ENCODE assay signal across 25 cellular contexts in the genomic region with DNA sequence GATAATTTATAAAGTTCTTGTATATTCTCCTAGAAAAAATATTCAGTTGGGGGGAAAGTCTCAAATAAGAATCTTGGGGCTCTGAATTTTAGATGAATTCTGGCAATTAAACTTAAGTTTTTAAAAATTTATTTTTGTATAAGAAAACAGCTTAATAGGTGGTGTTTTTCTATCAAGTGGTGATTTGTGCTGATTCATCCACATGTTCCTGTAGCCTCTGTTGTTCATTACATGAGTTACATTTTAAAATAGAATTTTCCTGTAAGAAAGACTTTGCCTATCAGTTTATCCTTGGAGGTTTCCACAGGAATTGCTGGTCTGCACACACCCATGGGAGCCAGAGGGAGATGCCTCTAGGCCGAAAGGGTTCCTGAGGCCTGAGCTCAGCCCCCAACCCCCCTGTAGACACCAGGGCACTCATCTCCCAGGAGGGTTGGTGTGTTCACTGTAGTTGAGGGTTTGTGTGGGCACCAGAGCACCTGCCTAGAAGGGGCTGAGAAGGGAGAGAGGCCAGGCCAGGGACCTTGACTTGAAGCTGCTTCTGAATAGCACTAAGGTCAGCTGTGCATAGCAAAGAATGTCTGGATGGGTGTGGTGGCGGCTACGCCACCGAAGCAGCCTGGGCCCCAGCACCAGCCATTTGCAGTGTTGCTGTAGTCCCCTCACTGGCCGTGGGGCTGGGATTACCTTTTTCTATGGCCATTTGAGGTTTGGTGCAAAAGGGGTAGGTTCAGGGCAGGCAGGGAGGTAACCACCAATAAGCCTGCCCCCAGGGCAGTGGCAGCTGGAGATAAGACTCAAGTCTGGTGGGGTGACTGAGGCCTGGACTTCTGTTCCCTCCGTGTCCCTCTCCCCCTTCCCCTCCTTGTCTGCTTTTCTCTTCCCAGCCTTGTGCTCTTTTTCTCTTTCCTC. TPM values are rescaled to one million over a fixed set of nuclear protein-coding genes. Genes with fewer than 3 reads are reported as not detected.
DNase-seq lines count a peak whose midpoint lies in the region; ATAC-seq and TF ChIP-seq lines count a peak whose summit lies in the region.
"Had no signal": no experiment of that assay in that cellular context is flagged by ENCODE, and none has a peak within 500 bp of the region (broad histone marks: within the 10 kb centered on the region; RNA-seq: fewer than 3 reads in every experiment).

No MANE protein-coding gene starts in this region.

- H3K23ac ChIP-seq in IMR-90 (ENCODE audit: low read depth, low read length) = no peak overlapping the region

- H3K4me2 ChIP-seq in IMR-90 (ENCODE audit: low read depth, low read length) (no peak overlapping the region), smooth muscle cell (no peak overlapping the region)

- H2AFZ ChIP-seq in IMR-90 (replicated peaks; ENCODE audit: low read length, poor library complexity) (no peak overlapping the region), smooth muscle cell (ENCODE audit: low read depth) (no peak overlapping the region)

- no peak overlapping the region for H2AK5ac ChIP-seq in IMR-90 (ENCODE audit: low read depth, low read length)

- no peaks in the 10 kb centered on the region for H3K9me3 Mint-ChIP-seq in activated CD8-positive, alpha-beta T cell treated with anti-CD3 and anti-CD28 coated beads, Interleukin-2, amount 10 ng/mL, durations not matched to agents 7 days and 5 days (ENCODE audit: insufficient read depth)
- H3K9me3 Mint-ChIP-seq: activated CD4-positive, alpha-beta memory T cell treated with anti-CD3 and anti-CD28 coated beads for 36 hours; memory B cell had no signal

- H2AK9ac ChIP-seq in IMR-90 (replicated peaks; ENCODE audit: low read depth, low read length, poor library complexity) = no peak overlapping the region

- H3F3A ChIP-seq in smooth muscle cell (ENCODE audit: low read depth) = no peaks in the 10 kb centered on the region

- no peak overlapping the region for H3K27ac ChIP-seq in IMR-90 (ENCODE audit: insufficient read depth, low read length)
- peak overlapping the region; percentile 2 for H3K27ac ChIP-seq in smooth muscle cell (ENCODE audit: low read depth)
- H3K27ac ChIP-seq: esophagus muscularis mucosa, right lobe of liver, RWPE1 had no signal

- H4K20me1 ChIP-seq in IMR-90 (ENCODE audit: insufficient read depth, low read length) = no peaks in the 10 kb centered on the region; the same call in 1 of the 2 replicates
- no peaks in the 10 kb centered on the region for H4K20me1 ChIP-seq in smooth muscle cell (ENCODE audit: low read depth)

- CTCF ChIA-PET in IMR-90 (lab: Yijun Ruan, JAX) = no interaction called here
- CTCF ChIA-PET in activated CD8-positive, alpha-beta T cell treated with anti-CD3 and anti-CD28 coated beads, Interleukin-2, amount 10 ng/mL, durations not matched to agents 7 days and 5 days (lab: Charles Lee) = interaction anchor here (2.0 kb wide), 1 partner anchor 11 kb away, joined by 9 read pairs; no protein-coding TSS in a partner anchor

- no peak overlapping the region for H4K5ac ChIP-seq in IMR-90 (ENCODE audit: low read depth, low read length)

- no peak overlapping the region for H3K4ac ChIP-seq in IMR-90 (ENCODE audit: low read depth, low read length)

- H3K56ac ChIP-seq in IMR-90 (ENCODE audit: extremely low read depth, insufficient read depth, low read length) = no peak overlapping the region

- no TSS peak for BruUV-seq in IMR-90 (replicated peaks; lab: Mats Ljungman, UMichigan)

- H3K4me3 Mint-ChIP-seq in activated CD8-positive, alpha-beta T cell treated with anti-CD3 and anti-CD28 coated beads, Interleukin-2, amount 10 ng/mL, durations not matched to agents 7 days and 5 days = no peak overlapping the region
- H3K4me3 Mint-ChIP-seq: activated CD4-positive, alpha-beta memory T cell treated with anti-CD3 and anti-CD28 coated beads for 36 hours; memory B cell; naive thymus-derived CD4-positive, alpha-beta T cell had no signal

- no peak overlapping the region for H2BK120ac ChIP-seq in IMR-90 (ENCODE audit: low read depth, low read length)

- H3K14ac ChIP-seq in IMR-90 (replicated peaks; ENCODE audit: low read depth, low read length) = no peak overlapping the region

- dilution Hi-C loops in IMR-90 (cut with HindIII; ENCODE audit: low sequenced_read_pairs, unreplicated experiment) = no loop called here

- H3K9me3 ChIP-seq in IMR-90 (ENCODE audit: control insufficient read depth, insufficient read depth, low read length) = no peaks in the 10 kb centered on the region
- H3K9me3 ChIP-seq in smooth muscle cell (replicated peaks; ENCODE audit: low read depth) = no peaks in the 10 kb centered on the region
- H3K9me3 ChIP-seq: esophagus muscularis mucosa, right lobe of liver had no signal

- H3K4me3 ChIP-seq in IMR-90 (ENCODE audit: insufficient read depth, low read depth, low read length) = no peak overlapping the region
- H3K4me3 ChIP-seq in fibroblast of the aortic adventitia (ENCODE audit: low read depth, low read length) = no peak overlapping the region
- H3K4me3 ChIP-seq in smooth muscle cell = no peak overlapping the region
- H3K4me3 ChIP-seq: esophagus muscularis mucosa, HAP-1, right lobe of liver had no signal

- no peak overlapping the region for H4K8ac ChIP-seq in IMR-90 (ENCODE audit: low read depth in 2 of 2, low read length in 2 of 2)

- no peak overlapping the region for H2BK20ac ChIP-seq in IMR-90 (ENCODE audit: low read depth, low read length)

- H3K18ac ChIP-seq in IMR-90 (ENCODE audit: low read depth, low read length) = no peak overlapping the region

- intact Hi-C loops in IMR-90 (cut with micrococcal nuclease) = no loop called here

- peak overlapping the region; percentile 40 for H3K27ac Mint-ChIP-seq in activated CD8-positive, alpha-beta T cell treated with anti-CD3 and anti-CD28 coated beads, Interleukin-2, amount 10 ng/mL, durations not matched to agents 7 days and 5 days
- H3K27ac Mint-ChIP-seq: activated CD4-positive, alpha-beta memory T cell treated with anti-CD3 and anti-CD28 coated beads for 36 hours; memory B cell had no signal

- no peak for TF ChIP-seq RAD21 in IMR-90 (IDR thresholded peaks at IDR 0.05; ENCODE audit: low read length)

- in situ Hi-C loops in IMR-90 (cut with MboI; ENCODE audit: low sequenced_read_pairs) = no loop called here

- H3K79me2 ChIP-seq in smooth muscle cell (ENCODE audit: low read depth) = no peaks in the 10 kb centered on the region

- POLR2A ChIA-PET in IMR-90 (lab: Charles Lee; ENCODE audit: unreplicated experiment) = no interaction called here
- POLR2A ChIA-PET in activated CD8-positive, alpha-beta T cell treated with anti-CD3 and anti-CD28 coated beads, Interleukin-2, amount 10 ng/mL, durations not matched to agents 7 days and 5 days (lab: Charles Lee) = interaction anchor here (0.6 to 2.2 kb wide), 2 partner anchors 11 to 248 kb away, joined by 3 to 12 read pairs; partner anchors contain the start of gene DNAJA4

- H3K9ac ChIP-seq in IMR-90 (ENCODE audit: low read depth, low read length) (no peak overlapping the region), smooth muscle cell (ENCODE audit: low read depth) (no peak overlapping the region)

- H3K27me3 ChIP-seq in IMR-90 (ENCODE audit: control insufficient read depth, insufficient read depth, low read length) (peaks cover 1% of the 10 kb centered on the region; the same call in 1 of the 2 replicates), smooth muscle cell (ENCODE audit: low read depth) (no peaks in the 10 kb centered on the region)
- H3K27me3 ChIP-seq: esophagus muscularis mucosa, right lobe of liver had no signal

- peaks cover 13% of the 10 kb centered on the region for H3K4me1 ChIP-seq in IMR-90 (ENCODE audit: control insufficient read depth, insufficient read depth, low read length)
- H3K4me1 ChIP-seq in smooth muscle cell (ENCODE audit: low read depth) = no peaks in the 10 kb centered on the region
- H3K4me1 ChIP-seq: HAP-1, right lobe of liver had no signal

- no peak for TF ChIP-seq POLR2A in IMR-90 (IDR thresholded peaks at IDR 0.05; ENCODE audit: low read depth, low read length)

- H3K79me1 ChIP-seq in IMR-90 (ENCODE audit: low read depth in 1 of 2, low read length in 2 of 2) = no peaks in the 10 kb centered on the region

- no peaks in the 10 kb centered on the region for H3K27me3 Mint-ChIP-seq in activated CD8-positive, alpha-beta T cell treated with anti-CD3 and anti-CD28 coated beads, Interleukin-2, amount 10 ng/mL, durations not matched to agents 7 days and 5 days (ENCODE audit: low read depth)
- H3K27me3 Mint-ChIP-seq: activated CD4-positive, alpha-beta memory T cell treated with anti-CD3 and anti-CD28 coated beads for 36 hours; memory B cell; naive thymus-derived CD4-positive, alpha-beta T cell had no signal

- no peak overlapping the region for H2BK5ac ChIP-seq in IMR-90 (ENCODE audit: low read depth, low read length, poor library complexity, severe bottlenecking)

- no peak overlapping the region for H4K91ac ChIP-seq in IMR-90 (ENCODE audit: insufficient read depth, low read depth, low read length)

- WGBS in IMR-90 (ENCODE audit: extremely low coverage in 2 of 2, insufficient read length in 1 of 2), 2 experiments = 100% methylated on average over 2 of the region's 6 CpGs; no CpG with 5 or more reads in 1 of the 2 experiments
- 74% methylated on average over 6 of the region's 6 CpGs for WGBS in smooth muscle cell (ENCODE audit: low lambda C conversion rate)

- DNase-seq in IMR-90 (peak; percentile 2), fibroblast of the aortic adventitia (ENCODE audit: low read depth) (peak; percentile 9), smooth muscle cell (lab: John Stamatoyannopoulos, UW; ENCODE audit: unreplicated experiment) (no peak), NCI-H1694 treated with DMSO at 0.1 percent for 48 hours (lab: John Stamatoyannopoulos, UW) (no peak)
- DNase-seq in activated CD8-positive, alpha-beta T cell treated with anti-CD3 and anti-CD28 coated beads, Interleukin-2, amount 10 ng/mL, durations not matched to agents 7 days and 5 days = no peak
- no peak for DNase-seq in activated CD8-positive, alpha-beta memory T cell treated with anti-CD3 and anti-CD28 coated beads, Interleukin-2, amount 50 U/mL, for 4 hours
- DNase-seq: activated CD4-positive, alpha-beta memory T cell treated with anti-CD3 and anti-CD28 coated beads for 36 hours; activated naive CD4-positive, alpha-beta T cell treated with anti-CD3 and anti-CD28 coated beads, Interleukin-2, amount 50 U/mL, for 16 hours; activated T-cell treated with anti-CD3 and anti-CD28 coated beads, Interleukin-2, amount 50 U/mL, for 48 hours; cerebellar nuclear complex; effector memory CD4-positive, alpha-beta T cell; Karpas-422; MV-4-11; naive thymus-derived CD4-positive, alpha-beta T cell; NCI-H1694; NCI-H526 treated with DMSO at 0.1 percent for 48 hours; right lobe of liver had no signal

- TF ChIP-seq CTCF in IMR-90 (conservative IDR thresholded peaks at IDR 0.05; ENCODE audit: low read depth, low read length) (no peak), fibroblast of the aortic adventitia (IDR thresholded peaks at IDR 0.05; ENCODE audit: insufficient read depth, low read length) (no peak), smooth muscle cell (IDR thresholded peaks at IDR 0.05; ENCODE audit: borderline replicate concordance, insufficient read depth, poor library complexity, severe bottlenecking) (no peak)

- H3K36me3 Mint-ChIP-seq in activated CD8-positive, alpha-beta T cell treated with anti-CD3 and anti-CD28 coated beads, Interleukin-2, amount 10 ng/mL, durations not matched to agents 7 days and 5 days (ENCODE audit: low read depth) = peaks cover 28% of the 10 kb centered on the region

- H3K36me3 ChIP-seq in IMR-90 (ENCODE audit: control insufficient read depth, insufficient read depth, low read length) (peaks cover 3% of the 10 kb centered on the region), smooth muscle cell (ENCODE audit: low read depth) (no peaks in the 10 kb centered on the region)

- peak; percentile 6; the same call in 1 of the 2 replicates for ATAC-seq in IMR-90 (ENCODE audit: low read depth)
- ATAC-seq in activated CD8-positive, alpha-beta T cell treated with anti-CD3 and anti-CD28 coated beads, Interleukin-2, amount 10 ng/mL, durations not matched to agents 7 days and 5 days = no peak
- no peak for ATAC-seq in GM21526 (IDR thresholded peaks at IDR 0.05; ENCODE audit: low FRiP score, unreplicated experiment)
- ATAC-seq: naive thymus-derived CD4-positive, alpha-beta T cell; right lobe of liver had no signal

- no peak overlapping the region for H2BK15ac ChIP-seq in IMR-90 (ENCODE audit: low read depth, low read length)

- H3K4me1 Mint-ChIP-seq in activated CD8-positive, alpha-beta T cell treated with anti-CD3 and anti-CD28 coated beads, Interleukin-2, amount 10 ng/mL, durations not matched to agents 7 days and 5 days (ENCODE audit: low read depth) = peaks cover 8% of the 10 kb centered on the region
- H3K4me1 Mint-ChIP-seq: memory B cell had no signal

- peaks cover 22% of the 10 kb centered on the region for H3K9me1 ChIP-seq in IMR-90 (ENCODE audit: insufficient read depth, low read length)

RNA-seq across cellular contexts. Expression of gene DNAJA4, which starts 11.9 kb away (rescaled TPM):
- total RNA-seq in IMR-90 (2012; rRNA removed) (under 0.01 and 0.18 TPM in 2 replicates), fibroblast of the aortic adventitia (ENCODE audit: low replicate concordance) (0.65 and 2.3 TPM in 2 replicates), smooth muscle cell (2.7 and 3.2 TPM in 2 replicates)
- polyA plus RNA-seq in IMR-90 (2012; rRNA removed) (0.27 and 0.32 TPM in 2 replicates), smooth muscle cell (4.0 and 5.8 TPM in 2 replicates)
- polyA plus RNA-seq in IMR-90 (2012; cell fraction: cytosol; rRNA removed) = 0.01 and 0.09 TPM in 2 replicates
- polyA plus RNA-seq in IMR-90 (2012; cell fraction: nucleus; rRNA removed; ENCODE audit: low replicate concordance) = 0.37 and 1.4 TPM in 2 replicates
- 10 to 100 TPM; 29.7 TPM for total RNA-seq in activated CD8-positive, alpha-beta T cell treated with anti-CD3 and anti-CD28 coated beads, Interleukin-2, amount 10 ng/mL, durations not matched to agents 7 days and 5 days
- total RNA-seq: HT1080, osteocyte had no signal

RNA-seq across cellular contexts. Expression of gene SKIC8, which starts 23.1 kb away (rescaled TPM):
- total RNA-seq in IMR-90 (2012; rRNA removed) (102 and 124 TPM in 2 replicates), fibroblast of the aortic adventitia (ENCODE audit: low replicate concordance) (56.7 and 62.1 TPM in 2 replicates), smooth muscle cell (63.6 and 67.4 TPM in 2 replicates)
- polyA plus RNA-seq in IMR-90 (2012; rRNA removed) (69.9 and 72.2 TPM in 2 replicates), smooth muscle cell (64.5 and 72.9 TPM in 2 replicates)
- 36.8 and 57.4 TPM in 2 replicates for polyA plus RNA-seq in IMR-90 (2012; cell fraction: cytosol; rRNA removed)
- 19.0 and 72.0 TPM in 2 replicates for polyA plus RNA-seq in IMR-90 (2012; cell fraction: nucleus; rRNA removed; ENCODE audit: low replicate concordance)
- 10 to 100 TPM; 47.4 to 50.3 TPM for total RNA-seq in activated CD8-positive, alpha-beta T cell treated with anti-CD3 and anti-CD28 coated beads, Interleukin-2, amount 10 ng/mL, durations not matched to agents 7 days and 5 days

RNA-seq across cellular contexts. Expression of gene ACSBG1, which starts 41.9 kb away (rescaled TPM):
- total RNA-seq in IMR-90 (2012; rRNA removed) (not detected in 2 replicates), fibroblast of the aortic adventitia (ENCODE audit: low replicate concordance) (under 0.01 TPM in 1 of 2 replicates, not detected in the other), smooth muscle cell (under 0.01 TPM in 1 of 2 replicates, not detected in the other)
- polyA plus RNA-seq in IMR-90 (2012; rRNA removed) (0.02 and 0.03 TPM in 2 replicates), smooth muscle cell (0.22 TPM in 1 of 2 replicates, not detected in the other)
- not detected in 2 replicates for polyA plus RNA-seq in IMR-90 (2012; cell fraction: cytosol; rRNA removed)
- 0.22 TPM in 1 of 2 replicates, not detected in the other for polyA plus RNA-seq in IMR-90 (2012; cell fraction: nucleus; rRNA removed; ENCODE audit: low replicate concordance)
- total RNA-seq in activated CD8-positive, alpha-beta T cell treated with anti-CD3 and anti-CD28 coated beads, Interleukin-2, amount 10 ng/mL, durations not matched to agents 7 days and 5 days = under 1 TPM; 0.66 to 0.81 TPM
- total RNA-seq: kidney epithelial cell, osteocyte, right lobe of liver had no signal

Comparison
In these comparisons a context has a peak if more than half of its experiments do, and no peak if none do; other contexts are left out.
1. DNase-seq: peak in IMR-90 (single experiment) and fibroblast of the aortic adventitia (single experiment); none in activated CD8-positive, alpha-beta T cell treated with anti-CD3 and anti-CD28 coated beads, Interleukin-2, amount 10 ng/mL, durations not matched to agents 7 days and 5 days (single experiment), smooth muscle cell (single experiment), NCI-H1694 treated with DMSO at 0.1 percent for 48 hours (single experiment) and activated CD8-positive, alpha-beta memory T cell treated with anti-CD3 and anti-CD28 coated beads, Interleukin-2, amount 50 U/mL, for 4 hours (single experiment).